In the genomic region with DNA sequence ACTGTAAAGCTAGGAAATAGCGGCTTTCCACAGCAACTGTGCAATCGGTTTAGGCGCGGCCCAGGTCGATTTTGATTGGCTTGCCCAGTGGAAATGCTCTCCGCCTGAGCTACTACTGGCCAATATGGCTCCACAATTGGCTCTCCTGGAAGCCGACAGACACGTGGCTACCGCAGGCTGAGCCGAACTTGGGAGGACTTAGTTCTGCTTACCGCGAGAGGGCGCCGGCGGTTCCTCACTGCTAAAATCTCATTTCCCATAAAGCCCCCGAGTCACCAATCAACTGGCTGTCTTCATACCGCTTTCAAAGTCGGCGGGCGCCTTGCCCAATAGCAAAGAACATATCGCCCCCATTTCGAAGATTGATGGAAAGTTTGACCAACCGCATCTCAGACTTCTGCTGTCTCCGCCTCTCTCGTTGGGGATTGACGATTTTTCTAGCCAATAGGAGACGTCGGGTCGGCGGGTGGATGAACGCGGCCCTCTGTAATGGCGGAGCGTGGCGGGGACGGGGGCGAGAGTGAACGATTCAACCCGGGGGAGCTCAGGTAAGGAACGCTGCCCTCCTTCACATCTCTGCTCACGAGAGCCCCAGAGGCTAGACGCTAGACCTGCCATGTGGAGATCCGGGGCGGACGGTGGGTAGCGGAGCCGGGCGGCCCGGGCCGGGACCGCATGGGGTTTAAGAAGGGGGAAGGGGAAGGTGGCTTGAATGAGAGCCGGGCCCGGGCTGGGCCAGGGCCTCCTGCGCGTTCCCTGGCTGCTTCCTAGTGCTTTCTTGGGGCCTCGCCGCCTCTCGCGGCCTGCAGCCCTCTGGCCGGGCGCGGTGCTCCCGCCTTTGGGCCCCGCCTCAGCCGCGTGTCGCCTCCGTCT, we compare ENCODE assay signal across 8 cellular contexts. TPM values are rescaled to one million over a fixed set of nuclear protein-coding genes. Genes with fewer than 3 reads are reported as not detected.
A peak's percentile ranks its signal among the peaks of the same experiment; 100 is the strongest.
DNase-seq lines count a peak whose midpoint lies in the region; ATAC-seq, FAIRE-seq and TF ChIP-seq lines count a peak whose summit lies in the region.

Gene TCERG1 (plus strand): TSS at position 473 of the 873 bp plus-strand sequence. CDS start 17 bp downstream, at position 490.

- peaks cover 17% of the 10 kb centered on the region for H3K36me3 ChIP-seq in WERI-Rb-1
- no peaks in the 10 kb centered on the region for H3K36me3 ChIP-seq in bronchial epithelial cell (ENCODE audit: control insufficient read depth, insufficient read depth, low read length)

- peak within 1 kb of the TSS; percentile 97 for H3K27ac ChIP-seq in WERI-Rb-1

- no peak for FAIRE-seq in bronchial epithelial cell (lab: Jason Lieb, UNC)

- ATAC-seq in GM18868 (IDR thresholded peaks at IDR 0.05; ENCODE audit: unreplicated experiment) (peak; percentile 94), HG03135 (IDR thresholded peaks at IDR 0.05; ENCODE audit: unreplicated experiment) (peak; percentile 97)

- TF ChIP-seq CTCF in WERI-Rb-1 (IDR thresholded peaks at IDR 0.05; ENCODE audit: low read depth, low read length) (peak; percentile 80), bronchial epithelial cell (IDR thresholded peaks at IDR 0.05; ENCODE audit: insufficient read depth, low read length, severe bottlenecking) (peak; percentile 86)

- H3K27me3 ChIP-seq in WERI-Rb-1 (ENCODE audit: insufficient read depth, low read depth, severe bottlenecking) (no peaks in the 10 kb centered on the region), bronchial epithelial cell (ENCODE audit: control insufficient read depth, insufficient read depth, low read length) (no peaks in the 10 kb centered on the region)

- peak within 1 kb of the TSS; percentile 99 for H3K4me3 ChIP-seq in WERI-Rb-1 (ENCODE audit: low read depth, low read length)
- peak within 1 kb of the TSS; percentile 92 for H3K4me3 ChIP-seq in bronchial epithelial cell (ENCODE audit: low read depth, low read length)

- no peaks in the 10 kb centered on the region for H3K9me3 ChIP-seq in WERI-Rb-1 (ENCODE audit: severe bottlenecking)

- DNase-seq in ACHN (peak; percentile 99), NCI-H2196 treated with DMSO at 0.1 percent for 48 hours (lab: John Stamatoyannopoulos, UW; ENCODE audit: unreplicated experiment) (peak; percentile 98), WERI-Rb-1 (peak; percentile 99), bronchial epithelial cell (ENCODE audit: low read depth) (peak; percentile 98), iPS-NIHi7 (ENCODE audit: extremely low spot score) (peak; percentile 90), smooth muscle cell of the brain vasculature (ENCODE audit: low read depth, low spot score) (peak; percentile 100)

- in situ Hi-C loops in ACHN (cut with HindIII; ENCODE audit: low pct_ligation_motif_present, low pct_unique_long_range_greater_than_20kb, low sequenced_read_pairs) = loop anchor here (25.0 kb wide), 1 partner anchor 135 kb away; no protein-coding TSS in a partner anchor

RNA-seq across cellular contexts. Expression of gene TCERG1, which starts in this region (rescaled TPM):
- total RNA-seq in bronchial epithelial cell = 32.6 and 36.7 TPM in 2 replicates

Comparison
In these comparisons a context has a peak if more than half of its experiments do, and no peak if none do; other contexts are left out.
1. Peak in every context shown above with its lines: DNase-seq, ATAC-seq, H3K4me3 ChIP-seq and H3K27ac ChIP-seq.